ENCODE assay signal across 19 cellular contexts in the genomic region with DNA sequence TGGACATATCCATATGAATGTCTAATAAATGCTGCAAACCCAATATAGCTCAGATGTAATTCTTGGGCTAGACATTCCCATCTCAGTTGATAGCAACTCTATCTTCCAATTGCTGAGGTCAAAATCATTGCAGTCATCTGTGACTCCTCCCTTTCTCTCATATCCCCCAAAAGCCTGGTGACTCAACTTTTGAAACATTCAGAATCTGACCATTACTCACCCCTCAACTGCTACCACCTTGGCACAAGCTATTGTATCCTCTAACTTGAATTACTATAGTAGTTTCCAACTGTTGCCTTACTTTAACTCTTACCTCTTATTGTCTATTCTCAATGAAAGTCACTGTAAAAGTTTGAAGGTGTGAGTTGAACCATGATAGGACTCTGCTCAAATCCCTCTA.
DNase-seq lines count a peak whose midpoint lies in the region; ATAC-seq and TF ChIP-seq lines count a peak whose summit lies in the region.
"Had no signal": no experiment of that assay in that cellular context is flagged by ENCODE, and none has a peak within 500 bp of the region (broad histone marks: within the 10 kb centered on the region; RNA-seq: fewer than 3 reads in every experiment).

No MANE protein-coding gene starts in this region.

- no peaks in the 10 kb centered on the region for H3K27me3 Mint-ChIP-seq in activated CD4-positive, alpha-beta memory T cell treated with anti-CD3 and anti-CD28 coated beads, Interleukin-2, amount 10 ng/mL, durations not matched to agents 7 days and 5 days

- DNase-seq in HFF-Myc (ENCODE audit: extremely low read depth, low read depth), result peak; percentile 19
- DNase-seq in adipocyte (ENCODE audit: low read depth), result peak; percentile 1
- DNase-seq in fibroblast of mammary gland (ENCODE audit: low read depth), result peak; percentile 88
- peak; percentile 67 for DNase-seq in stromal cell of bone marrow (ENCODE audit: low read depth)
- DNase-seq in activated CD4-positive, alpha-beta memory T cell treated with anti-CD3 and anti-CD28 coated beads, Interleukin-2, amount 10 ng/mL, durations not matched to agents 7 days and 5 days, result no peak
- no peak for DNase-seq in activated CD4-positive, alpha-beta T cell treated with anti-CD3 and anti-CD28 coated beads, Interleukin-2, amount 50 U/mL, for 48 hours
- DNase-seq: activated naive CD4-positive, alpha-beta T cell treated with Interleukin-2 at 50 U/mL for 16 hours; DND-41; effector memory CD4-positive, alpha-beta T cell; H7; head of caudate nucleus; islet precursor cell; NCI-H774; stimulated activated CD4-positive, alpha-beta T cell treated with anti-CD3 and anti-CD28 coated beads, Interleukin-4, amount 100 ng/mL, for 1 hour had no signal

- H3K27ac Mint-ChIP-seq in activated CD4-positive, alpha-beta memory T cell treated with anti-CD3 and anti-CD28 coated beads, Interleukin-2, amount 10 ng/mL, durations not matched to agents 7 days and 5 days, result no peak overlapping the region
- H3K27ac Mint-ChIP-seq: mesothelial cell of epicardium; T-helper 1 cell treated with Interleukin-12 subunit alpha and Interleukin-12 subunit beta and Interleukin-4 antibody, amounts not matched to agents 30 μg/mL and 1 μg/mL, for 36 hours had no signal

- POLR2A ChIA-PET in activated CD4-positive, alpha-beta memory T cell treated with anti-CD3 and anti-CD28 coated beads, Interleukin-2, amount 10 ng/mL, durations not matched to agents 7 days and 5 days (lab: Charles Lee), result no interaction called here

- H3K4me3 Mint-ChIP-seq in activated CD4-positive, alpha-beta memory T cell treated with anti-CD3 and anti-CD28 coated beads, Interleukin-2, amount 10 ng/mL, durations not matched to agents 7 days and 5 days, result no peak overlapping the region
- H3K4me3 Mint-ChIP-seq: mesothelial cell of epicardium; T-helper 1 cell treated with Interleukin-12 subunit alpha and Interleukin-12 subunit beta and Interleukin-4 antibody, amounts not matched to agents 30 μg/mL and 1 μg/mL, for 36 hours had no signal

- no peaks in the 10 kb centered on the region for H3K9me3 ChIP-seq in adipocyte (ENCODE audit: control insufficient read depth, low read length)

- ATAC-seq in GM19035 (IDR thresholded peaks at IDR 0.05; ENCODE audit: unreplicated experiment), result no peak
- ATAC-seq: sciatic nerve had no signal

- H3K36me3 Mint-ChIP-seq in activated CD4-positive, alpha-beta memory T cell treated with anti-CD3 and anti-CD28 coated beads, Interleukin-2, amount 10 ng/mL, durations not matched to agents 7 days and 5 days (ENCODE audit: low read depth), result no peaks in the 10 kb centered on the region
- H3K36me3 Mint-ChIP-seq: mesothelial cell of epicardium had no signal

- no peaks in the 10 kb centered on the region for H3K27me3 ChIP-seq in adipocyte (replicated peaks; ENCODE audit: control insufficient read depth, insufficient read depth, low read length)
- H3K27me3 ChIP-seq: cardiac muscle cell had no signal

- H3K4me3 ChIP-seq in HFF-Myc (replicated peaks; ENCODE audit: low read depth, low read length) (no peak overlapping the region), adipocyte (ENCODE audit: low read length) (no peak overlapping the region), fibroblast of mammary gland (ENCODE audit: control insufficient read depth, low read depth, low read length) (no peak overlapping the region)
- H3K4me3 ChIP-seq: cardiac muscle cell had no signal

- H3K9ac ChIP-seq in adipocyte (ENCODE audit: low read length), result no peak overlapping the region

- H3K36me3 ChIP-seq in adipocyte (ENCODE audit: control insufficient read depth, insufficient read depth, low read length, severe bottlenecking), result no peaks in the 10 kb centered on the region
- H3K36me3 ChIP-seq: cardiac muscle cell had no signal

- TF ChIP-seq CTCF in HFF-Myc (IDR thresholded peaks at IDR 0.05; ENCODE audit: low read depth, low read length, missing control alignments), result no peak
- TF ChIP-seq CTCF in fibroblast of mammary gland (conservative IDR thresholded peaks at IDR 0.05; ENCODE audit: control insufficient read depth, insufficient read depth, low read depth, low read length), result no peak

- no peaks in the 10 kb centered on the region for H3K4me1 Mint-ChIP-seq in activated CD4-positive, alpha-beta memory T cell treated with anti-CD3 and anti-CD28 coated beads, Interleukin-2, amount 10 ng/mL, durations not matched to agents 7 days and 5 days
- H3K4me1 Mint-ChIP-seq: mesothelial cell of epicardium had no signal

- CTCF ChIA-PET in activated CD4-positive, alpha-beta memory T cell treated with anti-CD3 and anti-CD28 coated beads, Interleukin-2, amount 10 ng/mL, durations not matched to agents 7 days and 5 days (lab: Charles Lee), result no interaction called here

- no peaks in the 10 kb centered on the region for H3K9me3 Mint-ChIP-seq in activated CD4-positive, alpha-beta memory T cell treated with anti-CD3 and anti-CD28 coated beads, Interleukin-2, amount 10 ng/mL, durations not matched to agents 7 days and 5 days
- H3K9me3 Mint-ChIP-seq: mesothelial cell of epicardium; T-helper 1 cell treated with Interleukin-12 subunit alpha and Interleukin-12 subunit beta and Interleukin-4 antibody, amounts not matched to agents 30 μg/mL and 1 μg/mL, for 36 hours had no signal

- no peaks in the 10 kb centered on the region for H3K4me1 ChIP-seq in adipocyte (ENCODE audit: control insufficient read depth, insufficient read depth, low read length)

Comparison
In these comparisons a context has a peak if more than half of its experiments do, and no peak if none do; other contexts are left out.
1. DNase-seq: peak in HFF-Myc (single experiment), adipocyte (single experiment), fibroblast of mammary gland (single experiment) and stromal cell of bone marrow (single experiment); none in activated CD4-positive, alpha-beta memory T cell treated with anti-CD3 and anti-CD28 coated beads, Interleukin-2, amount 10 ng/mL, durations not matched to agents 7 days and 5 days (single experiment) and activated CD4-positive, alpha-beta T cell treated with anti-CD3 and anti-CD28 coated beads, Interleukin-2, amount 50 U/mL, for 48 hours (0 of 2).